In genomic region chr18:2976218-2976617, GRCh38 we compare ENCODE assay signal across 13 cellular contexts. TPM values are rescaled to one million over a fixed set of nuclear protein-coding genes. Genes with fewer than 3 reads are reported as not detected.
DNase-seq lines count a peak whose midpoint lies in the region; ATAC-seq and TF ChIP-seq lines count a peak whose summit lies in the region.
"Had no signal": no experiment of that assay in that cellular context is flagged by ENCODE, and none has a peak within 500 bp of the region (broad histone marks: within the 10 kb centered on the region; RNA-seq: fewer than 3 reads in every experiment).

No MANE protein-coding gene starts in this region.

- H3K4me1 ChIP-seq in right lobe of liver, result peaks cover 0 to 75% (median 28%) of the 10 kb centered on the region in 4 donors

- H3K36me3 Mint-ChIP-seq in activated naive CD4-positive, alpha-beta T cell treated with anti-CD3 and anti-CD28 coated beads for 36 hours (ENCODE audit: low read depth), result peaks cover 13% of the 10 kb centered on the region
- peaks cover 15% of the 10 kb centered on the region for H3K36me3 Mint-ChIP-seq in activated naive CD8-positive, alpha-beta T cell treated with anti-CD3 and anti-CD28 coated beads, Interleukin-2, amount 50 U/mL, for 24 hours (ENCODE audit: low read depth)
- peaks cover 3% of the 10 kb centered on the region for H3K36me3 Mint-ChIP-seq in type B pancreatic cell

- WGBS in right lobe of liver (ENCODE audit: insufficient coverage, low coverage, low lambda C conversion rate, missing lambda C conversion rate), result 14% methylated on average over 3 of the region's 3 CpGs

- H3K9me3 ChIP-seq in right lobe of liver, result no peaks in the 10 kb centered on the region

- no peak for DNase-seq in activated naive CD4-positive, alpha-beta T cell treated with anti-CD3 and anti-CD28 coated beads for 36 hours
- no peak for DNase-seq in activated naive CD4-positive, alpha-beta T cell treated with Interleukin-2 at 50 U/mL for 16 hours
- DNase-seq in activated naive CD8-positive, alpha-beta T cell treated with anti-CD3 and anti-CD28 coated beads, Interleukin-2, amount 50 U/mL, for 24 hours, result no peak
- no peak for DNase-seq in right lobe of liver
- DNase-seq in type B pancreatic cell (ENCODE audit: extremely low spot score, unreplicated experiment), result no peak
- DNase-seq in foreskin melanocyte, result no peak
- DNase-seq: activated CD8-positive, alpha-beta memory T cell treated with anti-CD3 and anti-CD28 coated beads, Interleukin-2, amount 50 U/mL, for 48 hours; GOT3; T-helper 9 cell had no signal

- H3K27ac ChIP-seq in right lobe of liver, result peak overlapping the region in 2 of 3 donors; percentile 47 to 94
- H3K27ac ChIP-seq: epithelial cell of prostate had no signal

- no peaks in the 10 kb centered on the region for H3K9me3 Mint-ChIP-seq in activated naive CD4-positive, alpha-beta T cell treated with anti-CD3 and anti-CD28 coated beads for 36 hours
- no peaks in the 10 kb centered on the region for H3K9me3 Mint-ChIP-seq in activated naive CD8-positive, alpha-beta T cell treated with anti-CD3 and anti-CD28 coated beads, Interleukin-2, amount 50 U/mL, for 24 hours
- H3K9me3 Mint-ChIP-seq in type B pancreatic cell, result peaks cover 4% of the 10 kb centered on the region

- no peak for TF ChIP-seq POLR2A in right lobe of liver (IDR thresholded peaks at IDR 0.05)

- peak overlapping the region; percentile 92 for H3K27ac Mint-ChIP-seq in activated naive CD4-positive, alpha-beta T cell treated with anti-CD3 and anti-CD28 coated beads for 36 hours
- H3K27ac Mint-ChIP-seq in activated naive CD8-positive, alpha-beta T cell treated with anti-CD3 and anti-CD28 coated beads, Interleukin-2, amount 50 U/mL, for 24 hours, result peak overlapping the region; percentile 95
- peak overlapping the region; percentile 13 for H3K27ac Mint-ChIP-seq in type B pancreatic cell

- no peak for ATAC-seq in activated naive CD8-positive, alpha-beta T cell treated with anti-CD3 and anti-CD28 coated beads, Interleukin-2, amount 50 U/mL, for 24 hours
- ATAC-seq in right lobe of liver (no peak), GM18907 (IDR thresholded peaks at IDR 0.05; ENCODE audit: unreplicated experiment) (no peak), GM21360 (IDR thresholded peaks at IDR 0.05; ENCODE audit: unreplicated experiment) (no peak)

- CTCF ChIA-PET in activated naive CD4-positive, alpha-beta T cell treated with anti-CD3 and anti-CD28 coated beads for 36 hours (lab: Charles Lee), result interaction anchor here (0.6 to 3.2 kb wide), 8 partner anchors 9 to 270 kb away, joined by 3 to 15 read pairs (median 6); no protein-coding TSS in a partner anchor

- no peak overlapping the region for H3K4me3 ChIP-seq in right lobe of liver

- no peak overlapping the region for H3K4me3 Mint-ChIP-seq in activated naive CD4-positive, alpha-beta T cell treated with anti-CD3 and anti-CD28 coated beads for 36 hours
- H3K4me3 Mint-ChIP-seq in activated naive CD8-positive, alpha-beta T cell treated with anti-CD3 and anti-CD28 coated beads, Interleukin-2, amount 50 U/mL, for 24 hours, result peak overlapping the region; percentile 18
- no peak overlapping the region for H3K4me3 Mint-ChIP-seq in type B pancreatic cell
- H3K4me3 Mint-ChIP-seq: brain had no signal

- H3K4me1 Mint-ChIP-seq in activated naive CD4-positive, alpha-beta T cell treated with anti-CD3 and anti-CD28 coated beads for 36 hours (ENCODE audit: low read depth), result peaks cover 89% of the 10 kb centered on the region
- peaks cover 94% of the 10 kb centered on the region for H3K4me1 Mint-ChIP-seq in activated naive CD8-positive, alpha-beta T cell treated with anti-CD3 and anti-CD28 coated beads, Interleukin-2, amount 50 U/mL, for 24 hours
- peaks cover 43% of the 10 kb centered on the region for H3K4me1 Mint-ChIP-seq in type B pancreatic cell (ENCODE audit: unreplicated experiment)

- TF ChIP-seq CTCF in right lobe of liver (IDR thresholded peaks at IDR 0.05), result no peak
- no peak for TF ChIP-seq CTCF in type B pancreatic cell (conservative IDR thresholded peaks at IDR 0.05)

- no peaks in the 10 kb centered on the region for H3K27me3 ChIP-seq in right lobe of liver

- H3K27me3 Mint-ChIP-seq in activated naive CD4-positive, alpha-beta T cell treated with anti-CD3 and anti-CD28 coated beads for 36 hours (ENCODE audit: low read depth), result no peaks in the 10 kb centered on the region
- H3K27me3 Mint-ChIP-seq in activated naive CD8-positive, alpha-beta T cell treated with anti-CD3 and anti-CD28 coated beads, Interleukin-2, amount 50 U/mL, for 24 hours, result no peaks in the 10 kb centered on the region
- no peaks in the 10 kb centered on the region for H3K27me3 Mint-ChIP-seq in type B pancreatic cell
- H3K27me3 Mint-ChIP-seq: brain had no signal

- intact Hi-C loops in activated naive CD4-positive, alpha-beta T cell treated with anti-CD3 and anti-CD28 coated beads for 36 hours (cut with micrococcal nuclease), result no loop called here
- intact Hi-C loops in right lobe of liver (cut with DNase I), result no loop called here

- H3K36me3 ChIP-seq in right lobe of liver, result peaks cover 0 to 8% (median 0%) of the 10 kb centered on the region in 4 donors

RNA-seq across cellular contexts. Expression of gene LPIN2, which starts 36.7 kb away (rescaled TPM):
- total RNA-seq in activated naive CD4-positive, alpha-beta T cell treated with anti-CD3 and anti-CD28 coated beads for 36 hours, result 10 to 100 TPM; 62.4 to 65.7 TPM
- total RNA-seq in right lobe of liver (100 to 1,000 TPM in 5 of 6 experiments, 10 to 100 TPM in 1; 64.9 to 175 (median 150) TPM), type B pancreatic cell (ENCODE audit: low replicate concordance) (17.8 and 26.8 TPM in 2 replicates)

Comparison
In these comparisons a context has a peak if more than half of its experiments do, and no peak if none do; other contexts are left out.
1. H3K27ac Mint-ChIP-seq: peak in every context shown above with its lines; median percentile 95 in activated naive CD8-positive, alpha-beta T cell treated with anti-CD3 and anti-CD28 coated beads, Interleukin-2, amount 50 U/mL, for 24 hours; 92 in activated naive CD4-positive, alpha-beta T cell treated with anti-CD3 and anti-CD28 coated beads for 36 hours; 13 in type B pancreatic cell.